1 cellular context compared by ENCODE assay signal in genomic region chr2:20600756-20601325, GRCh38.
TF ChIP-seq lines count a peak whose summit lies in the region.

No MANE protein-coding gene starts in this region.

TF ChIP-seq in K562, 482 proteins besides CTCF, POLR2A, EP300 and RAD21 (continued from another document):
- no peak for TF ChIP-seq ZNF511 (CRISPR knock-in tag; IDR thresholded peaks at IDR 0.05)
- 0 out of 4 replicates have a peak, but pooled peaks of 1 of the 2 experiments have one; percentile 1 for TF ChIP-seq MNT (conservative IDR thresholded peaks at IDR 0.05)
- peak; percentile 62; the same call in 1 of the 2 replicates for TF ChIP-seq SMARCC2 (IDR thresholded peaks at IDR 0.05; ENCODE audit: low read depth)
- TF ChIP-seq DACH1 (IDR thresholded peaks at IDR 0.05; ENCODE audit: partially characterized antibody), result peak; percentile 16
- no peak for TF ChIP-seq RNF219 (CRISPR knock-in tag; IDR thresholded peaks at IDR 0.05)
- no peak for TF ChIP-seq SMAD4 (CRISPR knock-in tag; conservative IDR thresholded peaks at IDR 0.05)
TF ChIP-seq in K562: peak in this region for 4.
